12 cellular contexts compared by ENCODE assay signal in the genomic region with DNA sequence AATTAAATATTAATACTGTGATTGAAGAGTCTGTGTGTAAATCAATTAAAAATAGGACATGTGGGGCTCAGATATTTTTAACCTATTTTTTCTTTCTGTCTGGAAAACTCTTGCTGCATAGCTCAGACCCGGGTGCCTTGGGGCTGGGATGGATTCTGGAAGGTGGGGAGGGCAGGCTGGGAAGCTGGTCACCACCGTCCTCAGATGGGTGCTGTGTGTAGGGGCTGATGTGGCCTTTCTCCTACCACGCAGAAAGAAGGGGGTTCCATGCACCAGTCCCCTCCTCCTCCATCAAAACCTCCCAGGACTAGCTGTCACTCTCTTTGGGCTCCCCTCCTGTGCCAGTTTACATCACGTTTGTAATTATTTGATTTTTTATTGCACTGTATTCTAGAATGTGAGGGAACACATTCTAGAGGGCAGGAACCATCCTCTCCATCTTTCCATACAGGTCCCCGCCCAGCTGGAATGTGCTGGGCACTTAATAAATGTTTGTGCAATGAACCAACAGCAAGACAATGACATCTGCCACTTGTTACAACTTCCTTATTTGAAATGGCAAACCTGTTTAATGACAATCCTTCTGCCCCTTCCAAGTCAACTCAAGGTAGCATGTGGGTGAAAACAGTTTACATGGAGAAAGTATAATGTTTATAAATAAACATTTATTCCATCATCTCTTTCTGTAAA.
"Had no signal": no experiment of that assay in that cellular context is flagged by ENCODE, and none has a peak within 500 bp of the region (broad histone marks: within the 10 kb centered on the region; RNA-seq: fewer than 3 reads in every experiment).

No MANE protein-coding gene starts in this region.

- H3K9me3 ChIP-seq: thyroid gland had no signal

- H3K27ac ChIP-seq: epithelial cell of prostate, skin epidermis, thyroid gland had no signal

- H3K36me3 ChIP-seq: thyroid gland had no signal

- H3K4me3 ChIP-seq: skin epidermis, thyroid gland had no signal

- ATAC-seq: activated CD8-positive, alpha-beta memory T cell treated with anti-CD3 and anti-CD28 coated beads, Interleukin-2, amount 10 ng/mL, durations not matched to agents 7 days and 5 days; effector memory CD8-positive, alpha-beta T cell had no signal

- H3K27me3 ChIP-seq: thyroid gland had no signal

- DNase-seq: activated CD4-positive, alpha-beta T cell treated with anti-CD3 and anti-CD28 coated beads for 1 hour; activated CD4-positive, alpha-beta T cell treated with anti-CD3 and anti-CD28 coated beads, Interleukin-2, amount 50 U/mL, for 48 hours; activated CD8-positive, alpha-beta memory T cell treated with anti-CD3 and anti-CD28 coated beads, Interleukin-2, amount 10 ng/mL, durations not matched to agents 7 days and 5 days; activated effector memory CD4-positive, alpha-beta T cell treated with Interleukin-2 at 50 U/mL for 16 hours; activated T-cell treated with anti-CD3 and anti-CD28 coated beads, Interleukin-2, amount 50 U/mL, for 24 hours; effector memory CD8-positive, alpha-beta T cell; left ventricle myocardium superior; nephron progenitor cell; T-helper 9 cell; thyroid gland had no signal
